In genomic region chr5:5018560-5018935, GRCh38 we compare ENCODE assay signal across 17 cellular contexts.
DNase-seq lines count a peak whose midpoint lies in the region; ATAC-seq and TF ChIP-seq lines count a peak whose summit lies in the region.
"Had no signal": no experiment of that assay in that cellular context is flagged by ENCODE, and none has a peak within 500 bp of the region (broad histone marks: within the 10 kb centered on the region; RNA-seq: fewer than 3 reads in every experiment).

No MANE protein-coding gene starts in this region.

- no peaks in the 10 kb centered on the region for H4K20me1 ChIP-seq in osteoblast (ENCODE audit: insufficient read depth, low read length)

- no peaks in the 10 kb centered on the region for H3K27me3 ChIP-seq in osteoblast (ENCODE audit: insufficient read depth, low read length)

- H2AFZ ChIP-seq in osteoblast (ENCODE audit: low read length), result peak overlapping the region; percentile 49

- peak overlapping the region; percentile 35 for H3K4me2 ChIP-seq in osteoblast (ENCODE audit: insufficient read depth, low read length)

- no peaks in the 10 kb centered on the region for H3K36me3 ChIP-seq in osteoblast (ENCODE audit: insufficient read depth, low read length)
- H3K36me3 ChIP-seq: HAP-1, prostate gland had no signal

- H3K79me2 ChIP-seq in osteoblast (ENCODE audit: insufficient read depth, low read length), result no peaks in the 10 kb centered on the region

- peak overlapping the region; percentile 5 for H3K4me3 ChIP-seq in osteoblast (ENCODE audit: insufficient read depth, low read length)
- H3K4me3 ChIP-seq: HAP-1, prostate gland had no signal

- no peaks in the 10 kb centered on the region for H3K9me3 ChIP-seq in osteoblast (ENCODE audit: low read depth, low read length)
- H3K9me3 ChIP-seq: HAP-1, prostate gland had no signal

- peak overlapping the region; percentile 82 for H3K27ac ChIP-seq in osteoblast (ENCODE audit: low read depth, low read length)
- H3K27ac ChIP-seq: prostate gland had no signal

- no peak for TF ChIP-seq CTCF in osteoblast (IDR thresholded peaks at IDR 0.05; ENCODE audit: extremely low read depth, low read depth, low read length)

- peak; percentile 12 for ATAC-seq in HG02852 (IDR thresholded peaks at IDR 0.05; ENCODE audit: unreplicated experiment)
- ATAC-seq in HG02973 (IDR thresholded peaks at IDR 0.05; ENCODE audit: unreplicated experiment), result no peak
- no peak for ATAC-seq in esophagus mucosa
- ATAC-seq in GM18873 (IDR thresholded peaks at IDR 0.05; ENCODE audit: low FRiP score, unreplicated experiment), result no peak
- ATAC-seq: left lobe of liver had no signal

- peaks cover 30% of the 10 kb centered on the region for H3K4me1 ChIP-seq in osteoblast (ENCODE audit: insufficient read depth, low read length)
- H3K4me1 ChIP-seq: HAP-1, prostate gland had no signal

- DNase-seq in Daoy (ENCODE audit: low read depth) (peak; percentile 76), astrocyte of the hippocampus (ENCODE audit: low read depth, low spot score) (peak; percentile 69), osteoblast (ENCODE audit: insufficient read length, low spot score, missing footprints) (no peak)
- no peak for DNase-seq in activated CD4-positive, alpha-beta T cell treated with anti-CD3 and anti-CD28 coated beads, Interleukin-2, amount 50 U/mL, for 1 hour
- DNase-seq: activated CD4-positive, alpha-beta T cell treated with anti-CD3 and anti-CD28 coated beads for 48 hours; activated naive CD4-positive, alpha-beta T cell treated with anti-CD3 and anti-CD28 coated beads, Interleukin-2, amount 50 U/mL, for 16 hours; activated T-cell treated with anti-CD3 and anti-CD28 coated beads for 4 hours; effector CD4-positive, alpha-beta T cell; NCI-H1092 treated with DMSO at 0.1 percent for 48 hours; SHP77 treated with DMSO at 0.1 percent for 48 hours had no signal

Comparison
In these comparisons a context has a peak if more than half of its experiments do, and no peak if none do; other contexts are left out.
1. DNase-seq: peak in Daoy (single experiment) and astrocyte of the hippocampus (single experiment); none in osteoblast (single experiment) and activated CD4-positive, alpha-beta T cell treated with anti-CD3 and anti-CD28 coated beads, Interleukin-2, amount 50 U/mL, for 1 hour (single experiment).